1 cellular context compared by ENCODE assay signal in the genomic region with DNA sequence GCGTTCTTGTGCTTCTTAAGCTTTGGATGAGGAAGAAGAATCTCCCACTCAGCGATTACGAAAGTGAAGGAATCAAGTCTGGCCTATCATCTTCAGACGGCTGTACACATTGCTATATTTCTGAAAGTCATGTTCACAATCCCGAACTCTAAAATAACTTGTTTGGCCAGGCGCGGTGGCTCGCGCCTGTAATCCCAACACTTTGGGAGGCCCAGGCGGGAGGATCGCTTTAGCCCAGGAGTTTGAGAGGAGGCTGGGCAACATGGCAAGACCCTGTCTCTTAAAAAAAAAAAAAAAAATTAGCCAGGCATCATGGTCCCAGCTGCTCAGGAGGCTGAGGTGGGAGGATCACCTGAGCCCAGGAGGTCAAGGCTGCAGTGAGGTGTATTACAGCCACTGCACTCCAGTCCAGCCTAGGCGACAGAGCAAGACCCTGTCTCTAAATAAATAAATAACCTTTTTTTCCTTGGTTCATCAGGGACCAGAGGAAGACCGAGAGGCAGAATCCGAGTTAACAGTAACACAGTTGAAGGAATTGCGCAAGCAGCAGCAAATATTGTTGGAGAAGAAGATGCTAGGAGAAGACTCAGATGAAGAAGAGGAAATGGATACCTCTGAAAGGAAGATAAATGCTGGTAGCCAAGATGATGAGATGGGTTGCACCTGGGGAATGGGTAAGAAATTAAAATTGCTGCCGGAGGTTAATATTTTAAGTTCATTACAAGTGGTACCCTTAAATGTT.
TF ChIP-seq lines count a peak whose summit lies in the region.

No MANE protein-coding gene starts in this region.

TF ChIP-seq in H1, 55 proteins besides CTCF, POLR2A, EP300 and RAD21:
- TF ChIP-seq CEBPB (IDR thresholded peaks at IDR 0.05; ENCODE audit: low read depth, low read length), result peak; percentile 78; the same call in 1 of the 2 replicates
- TF ChIP-seq TAF7 (optimal IDR thresholded peaks at IDR 0.05; ENCODE audit: borderline replicate concordance, low read depth, low read length), result no peak
- TF ChIP-seq ZNF274 (IDR thresholded peaks at IDR 0.05; ENCODE audit: borderline replicate concordance, extremely low read depth, low read length), result no peak
